ENCODE assay signal across 1 cellular context in the genomic region with DNA sequence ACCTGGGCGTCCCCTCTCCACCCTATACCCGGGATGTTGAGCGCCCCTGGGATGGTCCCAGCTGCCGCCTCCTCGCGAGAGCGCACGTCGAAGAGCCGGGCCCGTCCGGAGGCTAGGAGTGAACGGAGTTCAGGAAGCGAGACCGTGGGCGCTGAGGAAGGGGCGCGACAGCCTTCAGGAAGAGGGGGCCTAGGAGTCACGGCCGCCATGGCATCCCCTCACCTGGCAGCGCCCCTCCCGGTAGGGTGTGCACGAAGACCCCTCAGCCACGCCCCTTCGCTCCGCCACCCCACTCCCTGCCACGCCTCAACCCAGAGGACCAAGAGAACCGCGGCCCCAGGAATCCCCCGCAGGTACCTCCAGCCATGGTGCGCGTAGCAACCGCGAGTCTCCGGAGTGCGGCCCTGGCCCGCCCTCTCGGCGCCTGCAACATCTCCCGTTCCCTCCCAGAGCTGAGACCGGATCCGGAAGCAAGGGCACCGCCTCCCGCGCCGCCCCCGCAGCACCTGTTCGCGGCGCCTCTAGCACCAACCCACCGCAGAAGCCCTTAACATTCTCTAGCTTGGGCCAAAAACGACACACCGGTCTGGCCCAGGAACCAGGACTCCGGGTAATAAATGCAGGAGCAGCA.
TF ChIP-seq lines count a peak whose summit lies in the region.

A gene with protein sequence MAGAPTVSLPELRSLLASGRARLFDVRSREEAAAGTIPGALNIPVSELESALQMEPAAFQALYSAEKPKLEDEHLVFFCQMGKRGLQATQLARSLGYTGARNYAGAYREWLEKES (minus strand): TSS at position 442 of the 631 bp plus-strand sequence. CDS start 75 bp downstream, at position 367.

TF ChIP-seq in H1, 55 proteins besides CTCF, POLR2A, EP300 and RAD21 (continued from another document):
- TF ChIP-seq, protein P1, sequence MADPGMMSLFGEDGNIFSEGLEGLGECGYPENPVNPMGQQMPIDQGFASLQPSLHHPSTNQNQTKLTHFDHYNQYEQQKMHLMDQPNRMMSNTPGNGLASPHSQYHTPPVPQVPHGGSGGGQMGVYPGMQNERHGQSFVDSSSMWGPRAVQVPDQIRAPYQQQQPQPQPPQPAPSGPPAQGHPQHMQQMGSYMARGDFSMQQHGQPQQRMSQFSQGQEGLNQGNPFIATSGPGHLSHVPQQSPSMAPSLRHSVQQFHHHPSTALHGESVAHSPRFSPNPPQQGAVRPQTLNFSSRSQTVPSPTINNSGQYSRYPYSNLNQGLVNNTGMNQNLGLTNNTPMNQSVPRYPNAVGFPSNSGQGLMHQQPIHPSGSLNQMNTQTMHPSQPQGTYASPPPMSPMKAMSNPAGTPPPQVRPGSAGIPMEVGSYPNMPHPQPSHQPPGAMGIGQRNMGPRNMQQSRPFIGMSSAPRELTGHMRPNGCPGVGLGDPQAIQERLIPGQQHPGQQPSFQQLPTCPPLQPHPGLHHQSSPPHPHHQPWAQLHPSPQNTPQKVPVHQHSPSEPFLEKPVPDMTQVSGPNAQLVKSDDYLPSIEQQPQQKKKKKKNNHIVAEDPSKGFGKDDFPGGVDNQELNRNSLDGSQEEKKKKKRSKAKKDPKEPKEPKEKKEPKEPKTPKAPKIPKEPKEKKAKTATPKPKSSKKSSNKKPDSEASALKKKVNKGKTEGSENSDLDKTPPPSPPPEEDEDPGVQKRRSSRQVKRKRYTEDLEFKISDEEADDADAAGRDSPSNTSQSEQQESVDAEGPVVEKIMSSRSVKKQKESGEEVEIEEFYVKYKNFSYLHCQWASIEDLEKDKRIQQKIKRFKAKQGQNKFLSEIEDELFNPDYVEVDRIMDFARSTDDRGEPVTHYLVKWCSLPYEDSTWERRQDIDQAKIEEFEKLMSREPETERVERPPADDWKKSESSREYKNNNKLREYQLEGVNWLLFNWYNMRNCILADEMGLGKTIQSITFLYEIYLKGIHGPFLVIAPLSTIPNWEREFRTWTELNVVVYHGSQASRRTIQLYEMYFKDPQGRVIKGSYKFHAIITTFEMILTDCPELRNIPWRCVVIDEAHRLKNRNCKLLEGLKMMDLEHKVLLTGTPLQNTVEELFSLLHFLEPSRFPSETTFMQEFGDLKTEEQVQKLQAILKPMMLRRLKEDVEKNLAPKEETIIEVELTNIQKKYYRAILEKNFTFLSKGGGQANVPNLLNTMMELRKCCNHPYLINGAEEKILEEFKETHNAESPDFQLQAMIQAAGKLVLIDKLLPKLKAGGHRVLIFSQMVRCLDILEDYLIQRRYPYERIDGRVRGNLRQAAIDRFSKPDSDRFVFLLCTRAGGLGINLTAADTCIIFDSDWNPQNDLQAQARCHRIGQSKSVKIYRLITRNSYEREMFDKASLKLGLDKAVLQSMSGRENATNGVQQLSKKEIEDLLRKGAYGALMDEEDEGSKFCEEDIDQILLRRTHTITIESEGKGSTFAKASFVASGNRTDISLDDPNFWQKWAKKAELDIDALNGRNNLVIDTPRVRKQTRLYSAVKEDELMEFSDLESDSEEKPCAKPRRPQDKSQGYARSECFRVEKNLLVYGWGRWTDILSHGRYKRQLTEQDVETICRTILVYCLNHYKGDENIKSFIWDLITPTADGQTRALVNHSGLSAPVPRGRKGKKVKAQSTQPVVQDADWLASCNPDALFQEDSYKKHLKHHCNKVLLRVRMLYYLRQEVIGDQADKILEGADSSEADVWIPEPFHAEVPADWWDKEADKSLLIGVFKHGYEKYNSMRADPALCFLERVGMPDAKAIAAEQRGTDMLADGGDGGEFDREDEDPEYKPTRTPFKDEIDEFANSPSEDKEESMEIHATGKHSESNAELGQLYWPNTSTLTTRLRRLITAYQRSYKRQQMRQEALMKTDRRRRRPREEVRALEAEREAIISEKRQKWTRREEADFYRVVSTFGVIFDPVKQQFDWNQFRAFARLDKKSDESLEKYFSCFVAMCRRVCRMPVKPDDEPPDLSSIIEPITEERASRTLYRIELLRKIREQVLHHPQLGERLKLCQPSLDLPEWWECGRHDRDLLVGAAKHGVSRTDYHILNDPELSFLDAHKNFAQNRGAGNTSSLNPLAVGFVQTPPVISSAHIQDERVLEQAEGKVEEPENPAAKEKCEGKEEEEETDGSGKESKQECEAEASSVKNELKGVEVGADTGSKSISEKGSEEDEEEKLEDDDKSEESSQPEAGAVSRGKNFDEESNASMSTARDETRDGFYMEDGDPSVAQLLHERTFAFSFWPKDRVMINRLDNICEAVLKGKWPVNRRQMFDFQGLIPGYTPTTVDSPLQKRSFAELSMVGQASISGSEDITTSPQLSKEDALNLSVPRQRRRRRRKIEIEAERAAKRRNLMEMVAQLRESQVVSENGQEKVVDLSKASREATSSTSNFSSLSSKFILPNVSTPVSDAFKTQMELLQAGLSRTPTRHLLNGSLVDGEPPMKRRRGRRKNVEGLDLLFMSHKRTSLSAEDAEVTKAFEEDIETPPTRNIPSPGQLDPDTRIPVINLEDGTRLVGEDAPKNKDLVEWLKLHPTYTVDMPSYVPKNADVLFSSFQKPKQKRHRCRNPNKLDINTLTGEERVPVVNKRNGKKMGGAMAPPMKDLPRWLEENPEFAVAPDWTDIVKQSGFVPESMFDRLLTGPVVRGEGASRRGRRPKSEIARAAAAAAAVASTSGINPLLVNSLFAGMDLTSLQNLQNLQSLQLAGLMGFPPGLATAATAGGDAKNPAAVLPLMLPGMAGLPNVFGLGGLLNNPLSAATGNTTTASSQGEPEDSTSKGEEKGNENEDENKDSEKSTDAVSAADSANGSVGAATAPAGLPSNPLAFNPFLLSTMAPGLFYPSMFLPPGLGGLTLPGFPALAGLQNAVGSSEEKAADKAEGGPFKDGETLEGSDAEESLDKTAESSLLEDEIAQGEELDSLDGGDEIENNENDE (IDR thresholded peaks at IDR 0.05; ENCODE audit: insufficient replicate concordance, low read length) = no peak
- TF ChIP-seq KDM5A (IDR thresholded peaks at IDR 0.05; ENCODE audit: low read length) = no peak
- TF ChIP-seq SIN3A (conservative IDR thresholded peaks at IDR 0.05 in 1 of 2, IDR thresholded peaks at IDR 0.05 in 1 of 2; ENCODE audit: low read depth in 1 of 2, low read length in 2 of 2) = peak; percentile 20 to 72; a peak in 2 of 4 replicates
- TF ChIP-seq CHD1 (IDR thresholded peaks at IDR 0.05; ENCODE audit: low read depth, low read length) = no peak
- TF ChIP-seq SP4 (IDR thresholded peaks at IDR 0.05; ENCODE audit: low read length) = no peak
- TF ChIP-seq HDAC2 (IDR thresholded peaks at IDR 0.05; ENCODE audit: borderline replicate concordance in 1 of 2, low read depth in 2 of 2, low read length in 2 of 2) = 0 out of 4 replicates have a peak, but pooled peaks of 1 of the 2 experiments have one; percentile 71
- TF ChIP-seq YY1 (IDR thresholded peaks at IDR 0.05; ENCODE audit: low read depth, low read length) = peak; percentile 73
- TF ChIP-seq, protein P2, sequence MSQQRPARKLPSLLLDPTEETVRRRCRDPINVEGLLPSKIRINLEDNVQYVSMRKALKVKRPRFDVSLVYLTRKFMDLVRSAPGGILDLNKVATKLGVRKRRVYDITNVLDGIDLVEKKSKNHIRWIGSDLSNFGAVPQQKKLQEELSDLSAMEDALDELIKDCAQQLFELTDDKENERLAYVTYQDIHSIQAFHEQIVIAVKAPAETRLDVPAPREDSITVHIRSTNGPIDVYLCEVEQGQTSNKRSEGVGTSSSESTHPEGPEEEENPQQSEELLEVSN (IDR thresholded peaks at IDR 0.05) = peak; percentile 93
- TF ChIP-seq TEAD4 (IDR thresholded peaks at IDR 0.05; ENCODE audit: low read depth, low read length) = no peak
